Comparison of ENCODE assay signal across 10 cellular contexts in genomic region chr1:234315091-234315541, GRCh38. TPM values are rescaled to one million over a fixed set of nuclear protein-coding genes. Genes with fewer than 3 reads are reported as not detected.
DNase-seq lines count a peak whose midpoint lies in the region; TF ChIP-seq lines count a peak whose summit lies in the region.
"Had no signal": no experiment of that assay in that cellular context is flagged by ENCODE, and none has a peak within 500 bp of the region (broad histone marks: within the 10 kb centered on the region; RNA-seq: fewer than 3 reads in every experiment).

No MANE protein-coding gene starts in this region.

- H3K9me3 ChIP-seq in Peyer's patch = no peaks in the 10 kb centered on the region
- H3K9me3 ChIP-seq: HAP-1 had no signal

- peak overlapping the region in 3 of 4 donors; percentile 27 to 60 (median 32) for H3K27ac ChIP-seq in Peyer's patch
- H3K27ac ChIP-seq: C4-2B had no signal

- DNase-seq in activated T-cell treated with anti-CD3 and anti-CD28 coated beads for 48 hours (ENCODE audit: low read depth) (peak; percentile 10), Peyer's patch (no peak), dermis blood vessel endothelial cell (peak; percentile 85), DMS 273 treated with DMSO at 0.1 percent for 48 hours (lab: John Stamatoyannopoulos, UW) (no peak), GM10248 (ENCODE audit: extremely low spot score) (no peak), T1000 (lab: John Stamatoyannopoulos, UW) (no peak)
- DNase-seq in activated T-cell treated with anti-CD3 and anti-CD28 coated beads, Interleukin-2, amount 50 U/mL, for 1 hour = no peak
- DNase-seq in stimulated activated naive CD4-positive, alpha-beta T cell treated with Interleukin-2 at 50 U/mL for 16 hours (lab: John Stamatoyannopoulos, UW) = peak; percentile 37

- POLR2A ChIA-PET in GM10248 (lab: Yijun Ruan, JAX) = no interaction called here

- no peak for TF ChIP-seq CTCF in Peyer's patch (IDR thresholded peaks at IDR 0.05)
- TF ChIP-seq CTCF in GM10248 (IDR thresholded peaks at IDR 0.05; ENCODE audit: control extremely low read depth, extremely low read depth, low read depth, missing control alignments) = no peak

- no peak for TF ChIP-seq POLR2A in Peyer's patch (IDR thresholded peaks at IDR 0.05)

- H3K36me3 ChIP-seq in Peyer's patch = no peaks in the 10 kb centered on the region
- H3K36me3 ChIP-seq: HAP-1 had no signal

- CTCF ChIA-PET in GM10248 (lab: Yijun Ruan, JAX) = interaction anchor here (9.9 kb wide), 1 partner anchor 12 kb away, joined by 130 read pairs; no protein-coding TSS in a partner anchor

- H3K27me3 ChIP-seq in Peyer's patch = no peaks in the 10 kb centered on the region

- no peak overlapping the region for H3K4me3 ChIP-seq in Peyer's patch
- H3K4me3 ChIP-seq: HAP-1 had no signal

- H3K4me1 ChIP-seq in Peyer's patch = no peaks in the 10 kb centered on the region
- H3K4me1 ChIP-seq: HAP-1 had no signal

RNA-seq across cellular contexts. Expression of gene COA6, which starts 58.1 kb away (rescaled TPM):
- total RNA-seq in Peyer's patch (10 to 100 TPM; 11.7 to 48.7 (median 19.0) TPM), dermis blood vessel endothelial cell (13.7 and 20.3 TPM in 2 replicates)

Comparison
In these comparisons a context has a peak if more than half of its experiments do, and no peak if none do; other contexts are left out.
1. DNase-seq: peak in activated T-cell treated with anti-CD3 and anti-CD28 coated beads for 48 hours (single experiment), dermis blood vessel endothelial cell (single experiment) and stimulated activated naive CD4-positive, alpha-beta T cell treated with Interleukin-2 at 50 U/mL for 16 hours (single experiment); none in activated T-cell treated with anti-CD3 and anti-CD28 coated beads, Interleukin-2, amount 50 U/mL, for 1 hour (single experiment), Peyer's patch (0 of 3), DMS 273 treated with DMSO at 0.1 percent for 48 hours (single experiment), GM10248 (single experiment) and T1000 (single experiment).